In the genomic region with DNA sequence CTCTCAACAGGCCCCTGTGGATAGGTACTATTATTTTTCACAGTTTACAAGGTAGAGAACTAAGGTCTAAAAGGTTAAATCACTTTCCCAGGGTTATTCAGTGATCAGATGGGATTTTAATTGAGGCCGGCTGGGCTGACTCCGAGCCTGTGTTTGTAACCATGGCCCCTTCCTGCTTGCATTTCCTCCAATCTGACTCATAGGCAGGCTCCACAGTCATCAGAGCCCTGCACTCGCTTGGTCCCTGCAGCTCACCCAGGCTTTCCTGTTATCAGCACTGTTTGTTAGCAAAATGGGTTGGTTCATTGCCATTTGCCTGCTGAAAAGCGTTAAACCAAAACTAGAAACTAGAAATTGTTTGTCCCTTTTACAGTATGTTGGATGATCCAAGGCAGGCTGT, we compare ENCODE assay signal across 13 cellular contexts. TPM values are rescaled to one million over a fixed set of nuclear protein-coding genes. Genes with fewer than 3 reads are reported as not detected.
DNase-seq lines count a peak whose midpoint lies in the region; ATAC-seq and TF ChIP-seq lines count a peak whose summit lies in the region.
"Had no signal": no experiment of that assay in that cellular context is flagged by ENCODE, and none has a peak within 500 bp of the region (broad histone marks: within the 10 kb centered on the region; RNA-seq: fewer than 3 reads in every experiment).

No MANE protein-coding gene starts in this region.

- POLR2A ChIA-PET in activated CD4-positive, alpha-beta T cell treated with anti-CD3 and anti-CD28 coated beads for 36 hours (lab: Charles Lee) = interaction anchor here (0.7 kb wide), 1 partner anchor 188 kb away, joined by 3 read pairs; no protein-coding TSS in a partner anchor

- CTCF ChIA-PET in activated CD4-positive, alpha-beta T cell treated with anti-CD3 and anti-CD28 coated beads for 36 hours (lab: Charles Lee) = interaction anchor here (1.4 to 1.9 kb wide), 2 partner anchors 194 to 196 kb away, joined by 5 to 11 read pairs; no protein-coding TSS in a partner anchor

- H3K4me1 Mint-ChIP-seq in activated CD4-positive, alpha-beta T cell treated with anti-CD3 and anti-CD28 coated beads for 36 hours = peaks cover 7% of the 10 kb centered on the region

- no peak for TF ChIP-seq CTCF in fibroblast of pulmonary artery (IDR thresholded peaks at IDR 0.05; ENCODE audit: low read length, missing control alignments)

- H3K9me3 Mint-ChIP-seq in activated CD4-positive, alpha-beta T cell treated with anti-CD3 and anti-CD28 coated beads for 36 hours (ENCODE audit: low read depth) = no peaks in the 10 kb centered on the region
- H3K9me3 Mint-ChIP-seq: memory B cell had no signal

- intact Hi-C loops in activated CD4-positive, alpha-beta T cell treated with anti-CD3 and anti-CD28 coated beads for 36 hours (cut with DNase I, micrococcal nuclease) = no loop called here

- DNase-seq in activated CD4-positive, alpha-beta T cell treated with anti-CD3 and anti-CD28 coated beads for 36 hours = peak; percentile 40
- no peak for DNase-seq in activated CD4-positive, alpha-beta T cell treated with anti-CD3 and anti-CD28 coated beads for 1 hour
- DNase-seq in RKO (ENCODE audit: low spot score) (peak; percentile 66), fibroblast of pulmonary artery (ENCODE audit: low read depth) (peak; percentile 74), skeletal muscle cell (ENCODE audit: low read depth) (peak; percentile 17), occipital lobe (lab: John Stamatoyannopoulos, UW) (no peak), NCI-H1436 (lab: John Stamatoyannopoulos, UW) (no peak), OCI-M2 (lab: John Stamatoyannopoulos, UW; ENCODE audit: unreplicated experiment) (no peak)
- DNase-seq: NCI-H1105, T-helper 9 cell had no signal

- peaks cover 40% of the 10 kb centered on the region for H3K27me3 Mint-ChIP-seq in activated CD4-positive, alpha-beta T cell treated with anti-CD3 and anti-CD28 coated beads for 36 hours

- H3K4me3 Mint-ChIP-seq in activated CD4-positive, alpha-beta T cell treated with anti-CD3 and anti-CD28 coated beads for 36 hours = no peak overlapping the region
- H3K4me3 Mint-ChIP-seq: memory B cell had no signal

- H3K4me3 ChIP-seq in fibroblast of pulmonary artery (replicated peaks; ENCODE audit: low read depth, low read length) (no peak overlapping the region), skeletal muscle cell (ENCODE audit: low read depth, low read length) (no peak overlapping the region)
- H3K4me3 ChIP-seq: cardiac muscle cell had no signal

- peak; percentile 84 for ATAC-seq in activated CD4-positive, alpha-beta T cell treated with anti-CD3 and anti-CD28 coated beads for 36 hours

- H3K36me3 Mint-ChIP-seq in activated CD4-positive, alpha-beta T cell treated with anti-CD3 and anti-CD28 coated beads for 36 hours (ENCODE audit: low read depth) = no peaks in the 10 kb centered on the region
- H3K36me3 Mint-ChIP-seq: memory B cell had no signal

- H3K27ac Mint-ChIP-seq in activated CD4-positive, alpha-beta T cell treated with anti-CD3 and anti-CD28 coated beads for 36 hours = no peak overlapping the region
- H3K27ac Mint-ChIP-seq: memory B cell had no signal

RNA-seq across cellular contexts. Expression of gene LMX1A, which starts 41.4 kb away (rescaled TPM):
- total RNA-seq in activated CD4-positive, alpha-beta T cell treated with anti-CD3 and anti-CD28 coated beads for 36 hours = not detected
- total RNA-seq in occipital lobe = not detected
- total RNA-seq: A673, cardiac muscle cell had no signal

RNA-seq across cellular contexts. Expression of gene RXRG, which starts 47.0 kb away (rescaled TPM):
- total RNA-seq in activated CD4-positive, alpha-beta T cell treated with anti-CD3 and anti-CD28 coated beads for 36 hours = under 1 TPM in 1 of 2 experiments, not detected in 1; 0.16 TPM
- total RNA-seq in occipital lobe = 0.31 TPM
- total RNA-seq: A673 had no signal

Comparison
In these comparisons a context has a peak if more than half of its experiments do, and no peak if none do; other contexts are left out.
1. DNase-seq: peak in activated CD4-positive, alpha-beta T cell treated with anti-CD3 and anti-CD28 coated beads for 36 hours (single experiment), RKO (single experiment), fibroblast of pulmonary artery (single experiment) and skeletal muscle cell (single experiment); none in activated CD4-positive, alpha-beta T cell treated with anti-CD3 and anti-CD28 coated beads for 1 hour (single experiment), occipital lobe (single experiment), NCI-H1436 (single experiment) and OCI-M2 (single experiment).